Comparison of ENCODE assay signal across 26 cellular contexts in genomic region chr11:45043755-45044475, GRCh38.
"Had no signal": no experiment of that assay in that cellular context is flagged by ENCODE, and none has a peak within 500 bp of the region (broad histone marks: within the 10 kb centered on the region; RNA-seq: fewer than 3 reads in every experiment).

No MANE protein-coding gene starts in this region.

- FAIRE-seq: endometrium, keratinocyte had no signal

- H3K27me3 Mint-ChIP-seq: activated CD4-positive, alpha-beta T cell treated with anti-CD3 and anti-CD28 coated beads, Interleukin-2, amount 10 ng/mL, durations not matched to agents 7 days and 5 days; activated CD8-positive, alpha-beta memory T cell treated with anti-CD3 and anti-CD28 coated beads, Interleukin-2, amount 10 ng/mL, durations not matched to agents 7 days and 5 days; activated CD8-positive, alpha-beta T cell treated with anti-CD3 and anti-CD28 coated beads for 36 hours had no signal

- DNase-seq: activated CD4-positive, alpha-beta T cell treated with anti-CD3 and anti-CD28 coated beads, Interleukin-2, amount 10 ng/mL, durations not matched to agents 7 days and 5 days; activated CD4-positive, CD25-positive, alpha-beta regulatory T cell treated with anti-CD3 and anti-CD28 coated beads, Interleukin-2, amount 50 U/mL, for 72 hours; activated CD8-positive, alpha-beta memory T cell treated with anti-CD3 and anti-CD28 coated beads, Interleukin-2, amount 10 ng/mL, durations not matched to agents 7 days and 5 days; activated CD8-positive, alpha-beta T cell treated with anti-CD3 and anti-CD28 coated beads for 36 hours; activated effector memory CD4-positive, alpha-beta T cell treated with anti-CD3 and anti-CD28 coated beads, Interleukin-2, amount 50 U/mL, for 16 hours; activated naive CD4-positive, alpha-beta T cell treated with anti-CD3 and anti-CD28 coated beads, Interleukin-2, amount 10 ng/mL, durations not matched to agents 7 days and 5 days; activated T-cell treated with anti-CD3 and anti-CD28 coated beads for 4 hours; amygdala; effector CD4-positive, alpha-beta T cell; heart right ventricle; natural killer cell; ovary; spleen; stimulated activated CD4-positive, alpha-beta T cell treated with anti-CD3 and anti-CD28 coated beads, Interleukin-4, amount 100 ng/mL, for 24 hours; stimulated activated naive CD4-positive, alpha-beta T cell treated with Interleukin-2 at 50 U/mL for 16 hours; upper lobe of left lung; WERI-Rb-1 had no signal

- H3K9me3 Mint-ChIP-seq: activated CD4-positive, alpha-beta T cell treated with anti-CD3 and anti-CD28 coated beads, Interleukin-2, amount 10 ng/mL, durations not matched to agents 7 days and 5 days; activated naive CD4-positive, alpha-beta T cell treated with anti-CD3 and anti-CD28 coated beads, Interleukin-2, amount 10 ng/mL, durations not matched to agents 7 days and 5 days; natural killer cell; T-helper 2 cell treated with Interferon-gamma antibody and Interleukin-4, amounts not matched to agents 5 μg/mL and 100 μg/mL, for 36 hours had no signal

- ATAC-seq: activated CD8-positive, alpha-beta memory T cell treated with anti-CD3 and anti-CD28 coated beads, Interleukin-2, amount 10 ng/mL, durations not matched to agents 7 days and 5 days; activated CD8-positive, alpha-beta T cell treated with anti-CD3 and anti-CD28 coated beads for 36 hours; heart right ventricle; left lobe of liver; natural killer cell had no signal

- H3K36me3 ChIP-seq: cardiac muscle cell, heart right ventricle, ovary, prostate gland, spleen, upper lobe of left lung, WERI-Rb-1 had no signal

- H3K4me3 Mint-ChIP-seq: activated CD4-positive, alpha-beta T cell treated with anti-CD3 and anti-CD28 coated beads, Interleukin-2, amount 10 ng/mL, durations not matched to agents 7 days and 5 days; activated CD8-positive, alpha-beta memory T cell treated with anti-CD3 and anti-CD28 coated beads, Interleukin-2, amount 10 ng/mL, durations not matched to agents 7 days and 5 days; activated CD8-positive, alpha-beta T cell treated with anti-CD3 and anti-CD28 coated beads for 36 hours; activated naive CD4-positive, alpha-beta T cell treated with anti-CD3 and anti-CD28 coated beads, Interleukin-2, amount 10 ng/mL, durations not matched to agents 7 days and 5 days; dendritic cell treated with granulocyte-macrophage colony-stimulating factor and Interleukin-4, amounts not matched to agents 40 ng/mL and 50 ng/mL, for 4 days; mesothelial cell of epicardium; natural killer cell; T-helper 2 cell treated with Interferon-gamma antibody and Interleukin-4, amounts not matched to agents 5 μg/mL and 100 μg/mL, for 36 hours had no signal

- H3K4me3 ChIP-seq: cardiac muscle cell, heart right ventricle, lung, ovary, prostate gland, spleen, upper lobe of left lung had no signal

- H3K9me3 ChIP-seq: ovary, prostate gland had no signal

- H3K27me3 ChIP-seq: cardiac muscle cell, heart right ventricle, ovary, spleen, upper lobe of left lung had no signal

- H3K27ac ChIP-seq: cardiac muscle cell, ovary, prostate gland, spleen, upper lobe of left lung, WERI-Rb-1 had no signal

- H3K36me3 Mint-ChIP-seq: activated CD8-positive, alpha-beta memory T cell treated with anti-CD3 and anti-CD28 coated beads, Interleukin-2, amount 10 ng/mL, durations not matched to agents 7 days and 5 days; activated naive CD4-positive, alpha-beta T cell treated with anti-CD3 and anti-CD28 coated beads, Interleukin-2, amount 10 ng/mL, durations not matched to agents 7 days and 5 days; mesothelial cell of epicardium had no signal

- H3K4me1 ChIP-seq: prostate gland had no signal

- H3K27ac Mint-ChIP-seq: activated CD4-positive, alpha-beta T cell treated with anti-CD3 and anti-CD28 coated beads, Interleukin-2, amount 10 ng/mL, durations not matched to agents 7 days and 5 days; activated CD8-positive, alpha-beta memory T cell treated with anti-CD3 and anti-CD28 coated beads, Interleukin-2, amount 10 ng/mL, durations not matched to agents 7 days and 5 days; activated CD8-positive, alpha-beta T cell treated with anti-CD3 and anti-CD28 coated beads for 36 hours; activated naive CD4-positive, alpha-beta T cell treated with anti-CD3 and anti-CD28 coated beads, Interleukin-2, amount 10 ng/mL, durations not matched to agents 7 days and 5 days; mesothelial cell of epicardium; natural killer cell; T-helper 2 cell treated with Interferon-gamma antibody and Interleukin-4, amounts not matched to agents 5 μg/mL and 100 μg/mL, for 36 hours had no signal
